ENCODE assay signal across 30 cellular contexts in the genomic region with DNA sequence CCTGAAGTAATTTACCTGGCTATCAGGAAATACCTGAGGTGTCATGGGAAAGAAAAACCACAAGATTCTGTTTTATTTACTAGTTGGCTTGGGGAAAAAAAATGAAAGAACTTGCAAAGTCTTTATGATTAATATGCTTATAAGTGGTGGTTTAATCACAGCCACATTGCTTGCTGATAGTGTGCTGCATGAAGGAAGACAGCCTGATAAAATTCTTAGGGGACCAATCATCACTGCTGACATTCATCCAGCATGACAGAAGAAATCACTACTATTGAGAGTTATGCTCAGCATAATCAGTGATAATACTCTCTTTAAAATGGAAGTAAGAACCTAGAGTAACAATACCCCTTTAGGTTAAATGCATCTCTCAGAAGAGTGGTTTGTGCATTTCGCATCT.
"Had no signal": no experiment of that assay in that cellular context is flagged by ENCODE, and none has a peak within 500 bp of the region (broad histone marks: within the 10 kb centered on the region; RNA-seq: fewer than 3 reads in every experiment).

No MANE protein-coding gene starts in this region.

- H3K4me3 Mint-ChIP-seq: activated CD4-positive, alpha-beta T cell treated with anti-CD3 and anti-CD28 coated beads for 36 hours; activated CD4-positive, alpha-beta T cell treated with anti-CD3 and anti-CD28 coated beads, Interleukin-2, amount 10 ng/mL, durations not matched to agents 7 days and 5 days; activated CD8-positive, alpha-beta T cell treated with anti-CD3 and anti-CD28 coated beads, Interleukin-2, amount 10 ng/mL, durations not matched to agents 7 days and 5 days; activated naive CD4-positive, alpha-beta T cell treated with anti-CD3 and anti-CD28 coated beads, Interleukin-2, amount 50 U/mL, for 24 hours; activated naive CD8-positive, alpha-beta T cell treated with anti-CD3 and anti-CD28 coated beads, Interleukin-2, amount 10 ng/mL, durations not matched to agents 7 days and 5 days; activated T-cell treated with anti-CD3 and anti-CD28 coated beads, Interleukin-2, amount 50 U/mL, for 24 hours; T-helper 1 cell treated with Interleukin-12 subunit alpha and Interleukin-12 subunit beta and Interleukin-4 antibody, amounts not matched to agents 30 μg/mL and 1 μg/mL, for 36 hours; T-helper 2 cell treated with Interferon-gamma antibody and Interleukin-4, amounts not matched to agents 5 μg/mL and 100 μg/mL, for 36 hours had no signal

- DNase-seq: activated CD4-positive, alpha-beta T cell treated with anti-CD3 and anti-CD28 coated beads for 36 hours; activated CD4-positive, alpha-beta T cell treated with anti-CD3 and anti-CD28 coated beads, Interleukin-2, amount 10 ng/mL, durations not matched to agents 7 days and 5 days; activated CD4-positive, alpha-beta T cell treated with anti-CD3 and anti-CD28 coated beads, Interleukin-2, amount 50 U/mL, for 48 hours; activated CD8-positive, alpha-beta T cell treated with anti-CD3 and anti-CD28 coated beads, Interleukin-2, amount 10 ng/mL, durations not matched to agents 7 days and 5 days; activated gamma-delta T cell; activated naive CD4-positive, alpha-beta T cell treated with Interleukin-2 at 50 U/mL for 16 hours; activated naive CD8-positive, alpha-beta T cell treated with anti-CD3 and anti-CD28 coated beads, Interleukin-2, amount 10 ng/mL, durations not matched to agents 7 days and 5 days; activated T-cell treated with anti-CD3 and anti-CD28 coated beads, Interleukin-2, amount 50 U/mL, for 24 hours; aorta; central memory CD4-positive, alpha-beta T cell; Karpas-422; KBM-7; NCI-H1105; NCI-H1417 treated with DMSO at 0.1 percent for 48 hours; NCI-H1694; NCI-H1930; NCI-H2081 treated with DMSO at 0.1 percent for 48 hours; NCI-H345; NCI-H510A; NCI-H526; NCI-H748 treated with DMSO at 0.1 percent for 48 hours; NK-92 treated with Interleukin-12 subunit alpha and Interleukin-12 subunit beta, amount 100 ng/mL, for 24 hours; Right ventricle myocardium superior had no signal

- H3K4me3 ChIP-seq: breast epithelium had no signal

- H3K9me3 ChIP-seq: breast epithelium had no signal

- H3K27me3 Mint-ChIP-seq: activated CD4-positive, alpha-beta T cell treated with anti-CD3 and anti-CD28 coated beads for 36 hours; activated CD4-positive, alpha-beta T cell treated with anti-CD3 and anti-CD28 coated beads, Interleukin-2, amount 10 ng/mL, durations not matched to agents 7 days and 5 days; activated naive CD4-positive, alpha-beta T cell treated with anti-CD3 and anti-CD28 coated beads, Interleukin-2, amount 50 U/mL, for 24 hours; activated naive CD8-positive, alpha-beta T cell treated with anti-CD3 and anti-CD28 coated beads, Interleukin-2, amount 10 ng/mL, durations not matched to agents 7 days and 5 days; activated T-cell treated with anti-CD3 and anti-CD28 coated beads, Interleukin-2, amount 50 U/mL, for 24 hours had no signal

- H3K27me3 ChIP-seq: breast epithelium had no signal

- H3K4me1 ChIP-seq: breast epithelium had no signal

- H3K27ac Mint-ChIP-seq: activated CD4-positive, alpha-beta T cell treated with anti-CD3 and anti-CD28 coated beads for 36 hours; activated CD4-positive, alpha-beta T cell treated with anti-CD3 and anti-CD28 coated beads, Interleukin-2, amount 10 ng/mL, durations not matched to agents 7 days and 5 days; activated CD8-positive, alpha-beta T cell treated with anti-CD3 and anti-CD28 coated beads, Interleukin-2, amount 10 ng/mL, durations not matched to agents 7 days and 5 days; activated naive CD4-positive, alpha-beta T cell treated with anti-CD3 and anti-CD28 coated beads, Interleukin-2, amount 50 U/mL, for 24 hours; activated naive CD8-positive, alpha-beta T cell treated with anti-CD3 and anti-CD28 coated beads, Interleukin-2, amount 10 ng/mL, durations not matched to agents 7 days and 5 days; activated T-cell treated with anti-CD3 and anti-CD28 coated beads, Interleukin-2, amount 50 U/mL, for 24 hours; activated T-helper 2 cell treated with anti-CD3 and anti-CD28 coated beads, Interferon-gamma antibody, Interleukin-2, Interleukin-4, amounts not matched to agents 10 μg/mL and 5 μg/mL and 100 μg/mL, durations not matched to agents 14 hours and 24 hours and 36 hours; T-helper 1 cell treated with Interleukin-12 subunit alpha and Interleukin-12 subunit beta and Interleukin-4 antibody, amounts not matched to agents 30 μg/mL and 1 μg/mL, for 36 hours; T-helper 2 cell treated with Interferon-gamma antibody and Interleukin-4, amounts not matched to agents 5 μg/mL and 100 μg/mL, for 36 hours had no signal

- H3K36me3 ChIP-seq: breast epithelium had no signal

- FAIRE-seq: RCC 7860, TTC549 had no signal

- H3K27ac ChIP-seq: breast epithelium had no signal

- H3K9me3 Mint-ChIP-seq: activated naive CD4-positive, alpha-beta T cell treated with anti-CD3 and anti-CD28 coated beads, Interleukin-2, amount 50 U/mL, for 24 hours had no signal
